ENCODE assay signal across 12 cellular contexts in the genomic region with DNA sequence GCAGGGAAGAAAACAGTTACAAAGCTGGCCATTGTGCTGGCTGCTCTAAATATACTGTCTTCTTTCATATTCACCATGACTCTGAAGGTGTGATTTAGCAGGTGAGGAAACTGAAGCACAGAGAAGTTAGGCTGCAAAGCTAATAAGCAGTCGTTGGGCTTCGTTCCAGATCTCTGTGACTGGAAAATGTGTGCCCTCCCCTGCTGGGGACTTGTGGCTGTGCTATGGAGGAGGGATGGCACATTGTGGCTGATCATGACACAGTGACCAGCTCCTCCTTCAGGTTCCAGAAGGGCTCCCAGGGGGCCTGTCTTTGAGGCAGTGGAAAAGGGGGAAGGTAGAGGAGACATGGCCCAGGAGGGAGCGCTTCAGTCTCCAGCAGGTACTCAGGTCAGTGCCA. TPM values are rescaled to one million over a fixed set of nuclear protein-coding genes. Genes with fewer than 3 reads are reported as not detected.
DNase-seq lines count a peak whose midpoint lies in the region; ATAC-seq lines count a peak whose summit lies in the region.
"Had no signal": no experiment of that assay in that cellular context is flagged by ENCODE, and none has a peak within 500 bp of the region (broad histone marks: within the 10 kb centered on the region; RNA-seq: fewer than 3 reads in every experiment).

No MANE protein-coding gene starts in this region.

- peaks cover 71 to 97% (median 88%) of the 10 kb centered on the region in 3 donors for H3K4me1 Mint-ChIP-seq in naive B cell

- DNase-seq in NCI-H345 (lab: John Stamatoyannopoulos, UW) (peak; percentile 2), NCI-H345 treated with DMSO at 0.1 percent for 48 hours (lab: John Stamatoyannopoulos, UW; ENCODE audit: unreplicated experiment) (no peak), SKM-1 (lab: John Stamatoyannopoulos, UW; ENCODE audit: unreplicated experiment) (peak; percentile 31), naive B cell (no peak), posterior vena cava (ENCODE audit: low spot score) (no peak), middle frontal gyrus (ENCODE audit: extremely low spot score, low spot score) (no peak)
- DNase-seq: activated T-cell treated with anti-CD3 and anti-CD28 coated beads, Interleukin-2, amount 50 U/mL, for 4 hours; mammary epithelial cell; NCI-H2227 treated with DMSO at 0.1 percent for 48 hours; T-cell had no signal

- H3K27me3 Mint-ChIP-seq in naive B cell, result no peaks in the 10 kb centered on the region
- H3K27me3 Mint-ChIP-seq: T-cell had no signal

- peak overlapping the region; percentile 94 to 99 (median 98) for H3K27ac Mint-ChIP-seq in naive B cell

- H3K4me3 Mint-ChIP-seq in naive B cell, result peak overlapping the region; percentile 89 to 100 (median 98)
- H3K4me3 Mint-ChIP-seq: activated T-cell treated with anti-CD3 and anti-CD28 coated beads, Interleukin-2, amount 50 U/mL, for 4 hours; T-cell had no signal

- intact Hi-C loops in posterior vena cava (cut with DNase I), result no loop called here

- peak; percentile 21 for ATAC-seq in GM21786 (IDR thresholded peaks at IDR 0.05; ENCODE audit: unreplicated experiment)
- ATAC-seq in naive B cell (ENCODE audit: low read depth in 2 of 2), result no peak
- ATAC-seq in GM19035 (IDR thresholded peaks at IDR 0.05; ENCODE audit: unreplicated experiment), result no peak
- ATAC-seq: activated T-cell treated with anti-CD3 and anti-CD28 coated beads, Interleukin-2, amount 50 U/mL, for 4 hours; T-cell had no signal

- peaks cover 4 to 19% of the 10 kb centered on the region in 2 donors for H3K36me3 Mint-ChIP-seq in naive B cell

- peaks cover 0 to 4% (median 0%) of the 10 kb centered on the region in 7 donors for H3K9me3 Mint-ChIP-seq in naive B cell
- H3K9me3 Mint-ChIP-seq: activated T-cell treated with anti-CD3 and anti-CD28 coated beads, Interleukin-2, amount 50 U/mL, for 4 hours; T-cell had no signal

RNA-seq across cellular contexts. Expression of gene PXK, which starts 19.2 kb away (rescaled TPM):
- polyA plus RNA-seq in naive B cell (ENCODE audit: low read depth in 6 of 6), result 100 to 1,000 TPM in 5 of 6 donors, 10 to 100 TPM in 1; 88.9 to 156 (median 126) TPM
- total RNA-seq in posterior vena cava, result 10 to 100 TPM; 22.5 to 24.8 TPM

RNA-seq across cellular contexts. Expression of gene HTD2, which starts 45.6 kb away (rescaled TPM):
- polyA plus RNA-seq in naive B cell (ENCODE audit: low read depth in 6 of 6), result 10 to 100 TPM in 5 of 6 donors, 1 to 10 TPM in 1; 5.7 to 26.9 (median 18.6) TPM
- total RNA-seq in posterior vena cava, result 1 to 10 TPM; 5.9 to 7.7 TPM

RNA-seq across cellular contexts. Expression of gene RPP14, which starts 45.9 kb away (rescaled TPM):
- polyA plus RNA-seq in naive B cell (ENCODE audit: low read depth in 6 of 6), result 1 to 10 TPM; 4.5 to 8.7 (median 6.9) TPM
- total RNA-seq in posterior vena cava, result 10 to 100 TPM; 10.8 to 11.6 TPM

Comparison
In these comparisons a context has a peak if more than half of its experiments do, and no peak if none do; other contexts are left out.
1. DNase-seq: peak in NCI-H345 (single experiment) and SKM-1 (single experiment); none in NCI-H345 treated with DMSO at 0.1 percent for 48 hours (single experiment), naive B cell (single experiment), posterior vena cava (single experiment) and middle frontal gyrus (single experiment).